ENCODE assay signal across 5 cellular contexts in the genomic region with DNA sequence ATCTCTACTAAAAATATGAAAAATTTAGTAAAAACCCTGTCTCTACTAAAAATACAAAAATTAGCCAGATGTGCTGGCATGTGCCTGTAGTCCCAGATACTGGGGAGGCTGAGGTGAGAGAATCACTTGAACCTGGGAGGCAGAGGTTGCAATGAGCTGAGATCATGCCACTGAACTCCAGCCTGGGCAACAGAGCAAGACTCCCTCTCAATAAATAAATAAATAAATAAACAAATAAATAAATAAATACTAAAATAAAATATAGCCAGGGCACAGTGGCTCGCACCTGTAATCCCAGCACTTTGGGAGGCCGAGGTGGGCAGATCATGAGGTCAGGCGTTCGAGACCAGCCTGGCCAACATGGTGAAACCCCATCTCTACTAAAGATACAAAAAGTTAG. TPM values are rescaled to one million over a fixed set of nuclear protein-coding genes. Genes with fewer than 3 reads are reported as not detected.
DNase-seq lines count a peak whose midpoint lies in the region; ATAC-seq, FAIRE-seq and TF ChIP-seq lines count a peak whose summit lies in the region.
"Not testable (repeated sequence)": the region's sequence is repeated elsewhere in the genome, so short reads cannot be mapped to it uniquely, and the experiment has no call there.

No MANE protein-coding gene starts in this region.

- POLR2A ChIA-PET in A549 (lab: Yijun Ruan, JAX): not testable (repeated sequence)
- POLR2A ChIA-PET in HEK293 (lab: Yijun Ruan, JAX): interaction anchor here (0.6 to 1.0 kb wide), 2 partner anchors 9 to 16 kb away, joined by 3 to 5 read pairs; no protein-coding TSS in a partner anchor

- H3F3A ChIP-seq in OCI-LY1 (ENCODE audit: insufficient read depth, low read length): not testable (repeated sequence)

- H3K9ac ChIP-seq in OCI-LY1 (ENCODE audit: low read length): not testable (repeated sequence)
- peak overlapping the region; percentile 52 for H3K9ac ChIP-seq in mesenchymal stem cell (ENCODE audit: low read length)
- H3K9ac ChIP-seq in mucosa of stomach (ENCODE audit: low read length): peak overlapping the region; percentile 1

- not testable (repeated sequence) for H3K4me2 ChIP-seq in A549; OCI-LY1 (ENCODE audit: low read length); mesenchymal stem cell (ENCODE audit: low read length, poor library complexity, severe bottlenecking)

- CTCF ChIA-PET in A549 (lab: Yijun Ruan, JAX): interaction anchor here (0.6 to 2.0 kb wide), 5 partner anchors 11 to 97 kb away, joined by 3 to 4 read pairs (median 3); no protein-coding TSS in a partner anchor
- CTCF ChIA-PET in HEK293 (lab: Yijun Ruan, JAX): interaction anchor here (0.6 to 2.9 kb wide), 5 partner anchors 9 to 62 kb away, joined by 3 to 21 read pairs (median 3); no protein-coding TSS in a partner anchor

- H3K79me1 ChIP-seq in mesenchymal stem cell (replicated peaks; ENCODE audit: low read length, poor library complexity, severe bottlenecking): not testable (repeated sequence)

- not testable (repeated sequence) for H2BK15ac ChIP-seq in mesenchymal stem cell (ENCODE audit: low read depth, poor library complexity, severe bottlenecking)

- H2AK5ac ChIP-seq in mesenchymal stem cell (ENCODE audit: low read length, severe bottlenecking): not testable (repeated sequence)

- not testable (repeated sequence) for H2AFZ ChIP-seq in OCI-LY1 (ENCODE audit: low read length); mesenchymal stem cell (ENCODE audit: low read depth, low read length)

- H3K9me3 ChIP-seq in A549; HEK293 (ENCODE audit: control insufficient read depth, insufficient read depth, low read depth, low read length); OCI-LY1 (ENCODE audit: low read length); mesenchymal stem cell (ENCODE audit: control insufficient read depth, low read length); mucosa of stomach (ENCODE audit: control insufficient read depth, low read length): not testable (repeated sequence)

- H3K36me3 ChIP-seq in HEK293 (ENCODE audit: control insufficient read depth in 2 of 2, insufficient read depth in 1 of 2, low read length in 2 of 2); OCI-LY1 (ENCODE audit: insufficient read depth, low read length); mesenchymal stem cell (ENCODE audit: control insufficient read depth in 1 of 2, insufficient read depth in 2 of 2, low read depth in 1 of 2, low read length in 2 of 2); mucosa of stomach (ENCODE audit: control insufficient read depth, insufficient read depth, low read length): not testable (repeated sequence)

- H2BK5ac ChIP-seq in mesenchymal stem cell (ENCODE audit: low read depth, low read length, poor library complexity, severe bottlenecking): not testable (repeated sequence)

- H4K20me1 ChIP-seq in OCI-LY1 (ENCODE audit: insufficient read depth, low read length): not testable (repeated sequence)

- TF ChIP-seq CTCF in A549 (IDR thresholded peaks at IDR 0.05); HEK293 (tag by site-specific recombination; IDR thresholded peaks at IDR 0.05); OCI-LY1 (IDR thresholded peaks at IDR 0.05; ENCODE audit: low read length): not testable (repeated sequence)

- H3K4ac ChIP-seq in mesenchymal stem cell (ENCODE audit: low read depth in 1 of 2, low read length in 2 of 2): not testable (repeated sequence)

- not testable (repeated sequence) for H4K91ac ChIP-seq in mesenchymal stem cell (ENCODE audit: low read length)

- not testable (repeated sequence) for H2BK12ac ChIP-seq in mesenchymal stem cell (ENCODE audit: low read length in 2 of 2)

- not testable (repeated sequence) for H3K27ac ChIP-seq in A549; HEK293 (ENCODE audit: extremely low read depth, low read depth, low read length); mesenchymal stem cell (ENCODE audit: low read length, poor library complexity, severe bottlenecking)
- H3K27ac ChIP-seq in OCI-LY1 (ENCODE audit: low read depth, low read length, poor library complexity, severe bottlenecking): peak overlapping the region; percentile 68

- H3K79me2 ChIP-seq in OCI-LY1 (ENCODE audit: insufficient read depth, low read length): not testable (repeated sequence)

- not testable (repeated sequence) for H2BK120ac ChIP-seq in mesenchymal stem cell (ENCODE audit: low read depth, low read length)

- H3K18ac ChIP-seq in mesenchymal stem cell (ENCODE audit: low read depth in 1 of 2, low read length in 2 of 2): not testable (repeated sequence)

- not testable (repeated sequence) for H3K14ac ChIP-seq in mesenchymal stem cell (ENCODE audit: low read length in 2 of 2)

- not testable (repeated sequence) for TF ChIP-seq RAD21 in A549 (conservative IDR thresholded peaks at IDR 0.05 in 1 of 2, IDR thresholded peaks at IDR 0.05 in 1 of 2)

- H3K23ac ChIP-seq in mesenchymal stem cell (ENCODE audit: low read length in 2 of 2): not testable (repeated sequence)

- FAIRE-seq in A549 (lab: Jason Lieb, UNC): not testable (repeated sequence)

- TF ChIP-seq POLR2A in A549 (IDR thresholded peaks at IDR 0.05; ENCODE audit: low read length): not testable (repeated sequence)

- H3K9me2 ChIP-seq in OCI-LY1 (ENCODE audit: low read depth, low read length): not testable (repeated sequence)

- not testable (repeated sequence) for H4K8ac ChIP-seq in mesenchymal stem cell (ENCODE audit: low read length)

- ATAC-seq in A549: not testable (repeated sequence)

- TF ChIP-seq EP300 in A549 (IDR thresholded peaks at IDR 0.05): not testable (repeated sequence)

- WGBS in A549 (ENCODE audit: missing lambda C conversion rate): 64% methylated on average over 4 of the region's 4 CpGs
- 68% methylated on average over 4 of the region's 4 CpGs for WGBS in mesenchymal stem cell

- not testable (repeated sequence) for DNase-seq in A549 (ENCODE audit: low read depth in 1 of 2, low spot score in 1 of 2); mesenchymal stem cell

- H3K4me3 ChIP-seq in A549; HEK293 (ENCODE audit: low read depth, low read length); OCI-LY1 (ENCODE audit: low read depth, low read length, poor library complexity, severe bottlenecking); mesenchymal stem cell (ENCODE audit: insufficient read depth in 1 of 2, low read depth in 1 of 2, low read length in 2 of 2); mucosa of stomach (ENCODE audit: low read length): not testable (repeated sequence)

- H3K27me3 ChIP-seq in OCI-LY1 (ENCODE audit: insufficient read depth, low read length); mesenchymal stem cell (ENCODE audit: control insufficient read depth in 1 of 2, insufficient read depth in 1 of 2, low read length in 2 of 2); mucosa of stomach (ENCODE audit: control insufficient read depth, insufficient read depth, low read length): not testable (repeated sequence)

- H3K4me1 ChIP-seq in A549 (peaks cover 37% of the 10 kb centered on the region), OCI-LY1 (ENCODE audit: insufficient read depth, low read length, severe bottlenecking) (peaks cover 50% of the 10 kb centered on the region), mesenchymal stem cell (ENCODE audit: control insufficient read depth, insufficient read depth, low read depth, low read length) (peaks cover 12% of the 10 kb centered on the region), mucosa of stomach (ENCODE audit: control insufficient read depth, insufficient read depth, low read length) (peaks cover 31% of the 10 kb centered on the region)
- not testable (repeated sequence) for H3K4me1 ChIP-seq in HEK293 (ENCODE audit: control insufficient read depth, insufficient read depth, low read length)

TF ChIP-seq in A549, 52 proteins besides CTCF, POLR2A, EP300 and RAD21:
- 0 out of 2 replicates have a peak, but pooled peaks have one; percentile 15 for TF ChIP-seq ZC3H11A (IDR thresholded peaks at IDR 0.05)

TF ChIP-seq in HEK293, 187 proteins besides CTCF, POLR2A, EP300 and RAD21 (continues in another document):
- TF ChIP-seq ZNF433 (tag by site-specific recombination; IDR thresholded peaks at IDR 0.05; ENCODE audit: low read depth) (peak; percentile 46; the same call in 1 of the 2 replicates), ZNF266 (tag by site-specific recombination; IDR thresholded peaks at IDR 0.05; ENCODE audit: low read depth) (peak; percentile 55; the same call in 1 of the 2 replicates), ZNF791 (tag by site-specific recombination; IDR thresholded peaks at IDR 0.05) (peak; percentile 72), ZNF121 (tag by site-specific recombination; IDR thresholded peaks at IDR 0.05) (peak; percentile 60; the same call in 1 of the 2 replicates)

RNA-seq across cellular contexts. Expression of gene TIMM29, which starts 14.8 kb away (rescaled TPM):
- 7.8 and 9.1 TPM in 2 replicates for polyA plus RNA-seq in A549 (2011; rRNA removed)
- 11.5 and 16.0 TPM in 2 replicates for polyA plus RNA-seq in A549 (2012; cell fraction: cytosol; rRNA removed)
- polyA plus RNA-seq in A549 (2012; cell fraction: nucleus; rRNA removed): 10.6 and 14.3 TPM in 2 replicates
- polyA plus RNA-seq in A549 (2017; fragmentation: RNase III; extraction: RNeasy Plus Mini Kit Qiagen cat#74134 plus additional on column Dnase treatment): 17.1 to 20.5 TPM (median 19.7 TPM) in 3 replicates
- polyA minus RNA-seq in A549 (2011; rRNA and poly(A)+ RNA removed): 3.7 and 4.8 TPM in 2 replicates
- polyA plus RNA-seq in mesenchymal stem cell (2013, experiment 1 of 2): 20.0 TPM
- polyA plus RNA-seq in mesenchymal stem cell (2013, experiment 2 of 2): 22.7 TPM

RNA-seq across cellular contexts. Expression of gene YIPF2, which starts 15.0 kb away (rescaled TPM):
- 13.1 and 15.6 TPM in 2 replicates for polyA plus RNA-seq in A549 (2011; rRNA removed)
- 22.3 and 31.1 TPM in 2 replicates for polyA plus RNA-seq in A549 (2012; cell fraction: cytosol; rRNA removed)
- polyA plus RNA-seq in A549 (2012; cell fraction: nucleus; rRNA removed): 47.6 and 54.7 TPM in 2 replicates
- 14.5 to 18.2 TPM (median 17.5 TPM) in 3 replicates for polyA plus RNA-seq in A549 (2017; fragmentation: RNase III; extraction: RNeasy Plus Mini Kit Qiagen cat#74134 plus additional on column Dnase treatment)
- polyA minus RNA-seq in A549 (2011; rRNA and poly(A)+ RNA removed): 12.0 and 13.9 TPM in 2 replicates
- 51.4 TPM for polyA plus RNA-seq in mesenchymal stem cell (2013, experiment 1 of 2)
- 51.4 TPM for polyA plus RNA-seq in mesenchymal stem cell (2013, experiment 2 of 2)

RNA-seq across cellular contexts. Expression of gene SMARCA4, which starts 17.4 kb away (rescaled TPM):
- polyA plus RNA-seq in A549 (2011; rRNA removed) (8.1 and 10.8 TPM in 2 replicates), A549 (2017; fragmentation: RNase III; extraction: RNeasy Plus Mini Kit Qiagen cat#74134 plus additional on column Dnase treatment) (11.9 to 14.1 TPM (median 13.1 TPM) in 3 replicates)
- 16.3 and 18.3 TPM in 2 replicates for polyA plus RNA-seq in A549 (2012; cell fraction: cytosol; rRNA removed)
- 54.9 and 62.3 TPM in 2 replicates for polyA plus RNA-seq in A549 (2012; cell fraction: nucleus; rRNA removed)
- polyA minus RNA-seq in A549 (2011; rRNA and poly(A)+ RNA removed): 16.9 and 23.2 TPM in 2 replicates
- polyA plus RNA-seq in mesenchymal stem cell (2013, experiment 1 of 2): 67.2 TPM
- polyA plus RNA-seq in mesenchymal stem cell (2013, experiment 2 of 2): 66.6 TPM
